Comparison of ENCODE assay signal across 8 cellular contexts in genomic region chr1:8373547-8374270, GRCh38. TPM values are rescaled to one million over a fixed set of nuclear protein-coding genes. Genes with fewer than 3 reads are reported as not detected.
DNase-seq lines count a peak whose midpoint lies in the region; ATAC-seq, FAIRE-seq and TF ChIP-seq lines count a peak whose summit lies in the region.

No MANE protein-coding gene starts in this region.

- peak; percentile 22 for ATAC-seq in WTC11
- ATAC-seq in Right ventricle myocardium inferior: peak; percentile 86
- no peak for ATAC-seq in GM19324 (IDR thresholded peaks at IDR 0.05; ENCODE audit: low FRiP score, unreplicated experiment)

- peak overlapping the region; percentile 80 for H3K27ac Mint-ChIP-seq in WTC11
- H3K27ac Mint-ChIP-seq in T-helper 2 cell treated with Interferon-gamma antibody and Interleukin-4, amounts not matched to agents 5 μg/mL and 100 μg/mL, for 36 hours: no peak overlapping the region

- peaks cover 86% of the 10 kb centered on the region for H3K4me1 Mint-ChIP-seq in WTC11
- peaks cover 16% of the 10 kb centered on the region for H3K4me1 Mint-ChIP-seq in T-helper 2 cell treated with Interferon-gamma antibody and Interleukin-4, amounts not matched to agents 5 μg/mL and 100 μg/mL, for 36 hours (ENCODE audit: low read depth)

- no peaks in the 10 kb centered on the region for H3K79me2 ChIP-seq in MM.1S (ENCODE audit: low read length)

- H4K20me1 ChIP-seq in MM.1S (ENCODE audit: insufficient read depth, low read length): no peaks in the 10 kb centered on the region

- no peak for FAIRE-seq in HTR-8/SVneo (lab: Jason Lieb, UNC)

- no peak overlapping the region for H2AFZ ChIP-seq in MM.1S (ENCODE audit: low read length)

- no peaks in the 10 kb centered on the region for H3K36me3 Mint-ChIP-seq in WTC11
- H3K36me3 Mint-ChIP-seq in T-helper 2 cell treated with Interferon-gamma antibody and Interleukin-4, amounts not matched to agents 5 μg/mL and 100 μg/mL, for 36 hours (ENCODE audit: low read depth): peaks cover 5% of the 10 kb centered on the region

- H3K9me2 ChIP-seq in MM.1S (replicated peaks; ENCODE audit: insufficient read depth, low read length): no peaks in the 10 kb centered on the region

- H3K4me3 Mint-ChIP-seq in WTC11: no peak overlapping the region
- no peak overlapping the region for H3K4me3 Mint-ChIP-seq in T-helper 2 cell treated with Interferon-gamma antibody and Interleukin-4, amounts not matched to agents 5 μg/mL and 100 μg/mL, for 36 hours

- no peak overlapping the region for H3K27ac ChIP-seq in MM.1S (ENCODE audit: low read length)

- in situ Hi-C loops in HAP-1 (cut with MboI; ENCODE audit: low sequenced_read_pairs): no loop called here

- no peaks in the 10 kb centered on the region for H3K9me3 Mint-ChIP-seq in WTC11
- H3K9me3 Mint-ChIP-seq in T-helper 2 cell treated with Interferon-gamma antibody and Interleukin-4, amounts not matched to agents 5 μg/mL and 100 μg/mL, for 36 hours: no peaks in the 10 kb centered on the region

- no peaks in the 10 kb centered on the region for H3F3A ChIP-seq in MM.1S (ENCODE audit: insufficient read depth, low read length)

- H3K36me3 ChIP-seq in HAP-1 (replicated peaks) (no peaks in the 10 kb centered on the region), MM.1S (replicated peaks; ENCODE audit: insufficient read depth, low read length) (no peaks in the 10 kb centered on the region)

- no peak overlapping the region for H3K9ac ChIP-seq in MM.1S (ENCODE audit: low read length)

- DNase-seq in HAP-1 (ENCODE audit: low spot score in 2 of 2) (peak; percentile 26 to 46), WTC11 (ENCODE audit: low spot score) (no peak), Right ventricle myocardium inferior (ENCODE audit: missing footprints) (peak; percentile 78), posterior cingulate gyrus (peak in 6 of 10 donors; percentile 50 to 93 (median 62)), MM.1S (no peak), HTR-8/SVneo (ENCODE audit: insufficient read length, low spot score) (no peak)
- DNase-seq in T-helper 2 cell treated with Interferon-gamma antibody and Interleukin-4, amounts not matched to agents 5 μg/mL and 100 μg/mL, for 36 hours (ENCODE audit: low spot score): no peak

- H3K4me3 ChIP-seq in HAP-1: no peak overlapping the region
- no peak overlapping the region for H3K4me3 ChIP-seq in MM.1S (ENCODE audit: low read length)

- H3K9me3 ChIP-seq in HAP-1: no peaks in the 10 kb centered on the region
- H3K9me3 ChIP-seq in MM.1S (replicated peaks; ENCODE audit: insufficient read depth, low read length): no peaks in the 10 kb centered on the region

- H3K4me1 ChIP-seq in HAP-1: peaks cover 30% of the 10 kb centered on the region
- no peaks in the 10 kb centered on the region for H3K4me1 ChIP-seq in MM.1S (ENCODE audit: low read length)

- H3K27me3 ChIP-seq in HAP-1 (ENCODE audit: low read depth) (no peaks in the 10 kb centered on the region), MM.1S (replicated peaks; ENCODE audit: insufficient read depth, low read length) (no peaks in the 10 kb centered on the region)

- H3K27me3 Mint-ChIP-seq in WTC11 (ENCODE audit: low read depth): no peaks in the 10 kb centered on the region
- no peaks in the 10 kb centered on the region for H3K27me3 Mint-ChIP-seq in T-helper 2 cell treated with Interferon-gamma antibody and Interleukin-4, amounts not matched to agents 5 μg/mL and 100 μg/mL, for 36 hours (ENCODE audit: low read depth)

- CTCF ChIA-PET in WTC11 (lab: Charles Lee): interaction anchor here (0.6 to 2.6 kb wide), 13 partner anchors 13 to 475 kb away, joined by 3 to 12 read pairs (median 4); no protein-coding TSS in a partner anchor

- POLR2A ChIA-PET in WTC11 (lab: Charles Lee): interaction anchor here (0.6 kb wide), 1 partner anchor 11 kb away, joined by 3 read pairs; no protein-coding TSS in a partner anchor

- H3K4me2 ChIP-seq in MM.1S (ENCODE audit: low read depth, low read length): no peak overlapping the region

- no peak for TF ChIP-seq CTCF in WTC11 (IDR thresholded peaks at IDR 0.05)
- TF ChIP-seq CTCF in MM.1S (IDR thresholded peaks at IDR 0.05; ENCODE audit: low read length): no peak

- intact Hi-C loops in Right ventricle myocardium inferior (cut with DNase I): loop anchor here (5.0 kb wide), 2 partner anchors 34 to 154 kb away; no protein-coding TSS in a partner anchor
- intact Hi-C loops in posterior cingulate gyrus (cut with DNase I): loop anchor here (5.0 kb wide), 1 partner anchor 49 kb away; no protein-coding TSS in a partner anchor

TF ChIP-seq in WTC11, 78 proteins besides CTCF, POLR2A, EP300 and RAD21:
- no peak for TF ChIP-seq MYBL2 (CRISPR knock-in tag; IDR thresholded peaks at IDR 0.05)
- peak; percentile 67 for TF ChIP-seq PRDM15 (CRISPR knock-in tag; IDR thresholded peaks at IDR 0.05)
TF ChIP-seq in WTC11: peak in this region for 1.

RNA-seq across cellular contexts. Expression of gene SLC45A1, which starts 55.8 kb away (rescaled TPM):
- total RNA-seq in WTC11 (2021) (2.0 to 2.3 TPM (median 2.3 TPM) in 3 replicates), Right ventricle myocardium inferior (2.5 TPM)

Comparison
In these comparisons a context has a peak if more than half of its experiments do, and no peak if none do; other contexts are left out.
1. DNase-seq: peak in HAP-1 (2 of 2), Right ventricle myocardium inferior (single experiment) and posterior cingulate gyrus (6 of 10); none in WTC11 (single experiment), MM.1S (single experiment), T-helper 2 cell treated with Interferon-gamma antibody and Interleukin-4, amounts not matched to agents 5 μg/mL and 100 μg/mL, for 36 hours (single experiment) and HTR-8/SVneo (single experiment).